1 cellular context compared by ENCODE assay signal in genomic region chr17:27088767-27089078, GRCh38.
TF ChIP-seq lines count a peak whose summit lies in the region.

No MANE protein-coding gene starts in this region.

TF ChIP-seq in K562, 482 proteins besides CTCF, POLR2A, EP300 and RAD21 (continued from another document):
- TF ChIP-seq THRAP3 (IDR thresholded peaks at IDR 0.05; ENCODE audit: borderline replicate concordance) (0 out of 2 replicates have a peak, but pooled peaks have one; percentile 46), ZNF644 (tag; IDR thresholded peaks at IDR 0.05; ENCODE audit: low read depth) (no peak), CBFA2T3 (IDR thresholded peaks at IDR 0.05) (no peak), HLTF (IDR thresholded peaks at IDR 0.05) (peak; percentile 26; the same call in 1 of the 2 replicates), ZEB2 (IDR thresholded peaks at IDR 0.05) (0 out of 2 replicates have a peak, but pooled peaks have one; percentile 17), NFRKB (IDR thresholded peaks at IDR 0.05; ENCODE audit: low read depth) (peak; percentile 42; the same call in 1 of the 2 replicates), VEZF1 (CRISPR knock-in tag; IDR thresholded peaks at IDR 0.05) (peak; percentile 49; the same call in 1 of the 2 replicates), CGGBP1 (CRISPR knock-in tag; IDR thresholded peaks at IDR 0.05) (peak; percentile 83), ZFPM2 (CRISPR knock-in tag; IDR thresholded peaks at IDR 0.05) (no peak), ZNF583 (CRISPR knock-in tag; IDR thresholded peaks at IDR 0.05) (no peak), CLOCK (CRISPR knock-in tag; IDR thresholded peaks at IDR 0.05; ENCODE audit: borderline replicate concordance) (no peak), ZNF280A (IDR thresholded peaks at IDR 0.05; ENCODE audit: low read depth, partially characterized antibody) (no peak), RBBP5 (IDR thresholded peaks at IDR 0.05; ENCODE audit: borderline replicate concordance, insufficient read depth, low read length, poor library complexity, severe bottlenecking) (no peak), BCL6 (CRISPR knock-in tag; IDR thresholded peaks at IDR 0.05) (no peak), ZBTB34 (CRISPR knock-in tag; IDR thresholded peaks at IDR 0.05) (no peak), ZNF707 (CRISPR knock-in tag; conservative IDR thresholded peaks at IDR 0.05) (no peak), TEAD1 (CRISPR knock-in tag; IDR thresholded peaks at IDR 0.05) (0 out of 4 replicates have a peak, but pooled peaks of 1 of the 2 experiments have one; percentile 28), U2AF1 (optimal IDR thresholded peaks at IDR 0.05; ENCODE audit: low read depth, low read length) (no peak), CBFA2T2 (conservative IDR thresholded peaks at IDR 0.05) (no peak)
- TF ChIP-seq, protein P1, sequence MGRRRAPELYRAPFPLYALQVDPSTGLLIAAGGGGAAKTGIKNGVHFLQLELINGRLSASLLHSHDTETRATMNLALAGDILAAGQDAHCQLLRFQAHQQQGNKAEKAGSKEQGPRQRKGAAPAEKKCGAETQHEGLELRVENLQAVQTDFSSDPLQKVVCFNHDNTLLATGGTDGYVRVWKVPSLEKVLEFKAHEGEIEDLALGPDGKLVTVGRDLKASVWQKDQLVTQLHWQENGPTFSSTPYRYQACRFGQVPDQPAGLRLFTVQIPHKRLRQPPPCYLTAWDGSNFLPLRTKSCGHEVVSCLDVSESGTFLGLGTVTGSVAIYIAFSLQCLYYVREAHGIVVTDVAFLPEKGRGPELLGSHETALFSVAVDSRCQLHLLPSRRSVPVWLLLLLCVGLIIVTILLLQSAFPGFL (CRISPR knock-in tag; IDR thresholded peaks at IDR 0.05) = no peak
- TF ChIP-seq, protein P2, sequence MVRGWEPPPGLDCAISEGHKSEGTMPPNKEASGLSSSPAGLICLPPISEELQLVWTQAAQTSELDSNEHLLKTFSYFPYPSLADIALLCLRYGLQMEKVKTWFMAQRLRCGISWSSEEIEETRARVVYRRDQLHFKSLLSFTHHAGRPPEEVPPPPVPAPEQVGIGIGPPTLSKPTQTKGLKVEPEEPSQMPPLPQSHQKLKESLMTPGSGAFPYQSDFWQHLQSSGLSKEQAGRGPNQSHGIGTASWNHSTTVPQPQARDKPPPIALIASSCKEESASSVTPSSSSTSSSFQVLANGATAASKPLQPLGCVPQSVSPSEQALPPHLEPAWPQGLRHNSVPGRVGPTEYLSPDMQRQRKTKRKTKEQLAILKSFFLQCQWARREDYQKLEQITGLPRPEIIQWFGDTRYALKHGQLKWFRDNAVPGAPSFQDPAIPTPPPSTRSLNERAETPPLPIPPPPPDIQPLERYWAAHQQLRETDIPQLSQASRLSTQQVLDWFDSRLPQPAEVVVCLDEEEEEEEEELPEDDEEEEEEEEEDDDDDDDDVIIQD (CRISPR knock-in tag; IDR thresholded peaks at IDR 0.05) = no peak
- TF ChIP-seq, protein P3, sequence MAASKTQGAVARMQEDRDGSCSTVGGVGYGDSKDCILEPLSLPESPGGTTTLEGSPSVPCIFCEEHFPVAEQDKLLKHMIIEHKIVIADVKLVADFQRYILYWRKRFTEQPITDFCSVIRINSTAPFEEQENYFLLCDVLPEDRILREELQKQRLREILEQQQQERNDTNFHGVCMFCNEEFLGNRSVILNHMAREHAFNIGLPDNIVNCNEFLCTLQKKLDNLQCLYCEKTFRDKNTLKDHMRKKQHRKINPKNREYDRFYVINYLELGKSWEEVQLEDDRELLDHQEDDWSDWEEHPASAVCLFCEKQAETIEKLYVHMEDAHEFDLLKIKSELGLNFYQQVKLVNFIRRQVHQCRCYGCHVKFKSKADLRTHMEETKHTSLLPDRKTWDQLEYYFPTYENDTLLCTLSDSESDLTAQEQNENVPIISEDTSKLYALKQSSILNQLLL (CRISPR knock-in tag; IDR thresholded peaks at IDR 0.05; ENCODE audit: borderline replicate concordance) = no peak
- TF ChIP-seq, protein P4, sequence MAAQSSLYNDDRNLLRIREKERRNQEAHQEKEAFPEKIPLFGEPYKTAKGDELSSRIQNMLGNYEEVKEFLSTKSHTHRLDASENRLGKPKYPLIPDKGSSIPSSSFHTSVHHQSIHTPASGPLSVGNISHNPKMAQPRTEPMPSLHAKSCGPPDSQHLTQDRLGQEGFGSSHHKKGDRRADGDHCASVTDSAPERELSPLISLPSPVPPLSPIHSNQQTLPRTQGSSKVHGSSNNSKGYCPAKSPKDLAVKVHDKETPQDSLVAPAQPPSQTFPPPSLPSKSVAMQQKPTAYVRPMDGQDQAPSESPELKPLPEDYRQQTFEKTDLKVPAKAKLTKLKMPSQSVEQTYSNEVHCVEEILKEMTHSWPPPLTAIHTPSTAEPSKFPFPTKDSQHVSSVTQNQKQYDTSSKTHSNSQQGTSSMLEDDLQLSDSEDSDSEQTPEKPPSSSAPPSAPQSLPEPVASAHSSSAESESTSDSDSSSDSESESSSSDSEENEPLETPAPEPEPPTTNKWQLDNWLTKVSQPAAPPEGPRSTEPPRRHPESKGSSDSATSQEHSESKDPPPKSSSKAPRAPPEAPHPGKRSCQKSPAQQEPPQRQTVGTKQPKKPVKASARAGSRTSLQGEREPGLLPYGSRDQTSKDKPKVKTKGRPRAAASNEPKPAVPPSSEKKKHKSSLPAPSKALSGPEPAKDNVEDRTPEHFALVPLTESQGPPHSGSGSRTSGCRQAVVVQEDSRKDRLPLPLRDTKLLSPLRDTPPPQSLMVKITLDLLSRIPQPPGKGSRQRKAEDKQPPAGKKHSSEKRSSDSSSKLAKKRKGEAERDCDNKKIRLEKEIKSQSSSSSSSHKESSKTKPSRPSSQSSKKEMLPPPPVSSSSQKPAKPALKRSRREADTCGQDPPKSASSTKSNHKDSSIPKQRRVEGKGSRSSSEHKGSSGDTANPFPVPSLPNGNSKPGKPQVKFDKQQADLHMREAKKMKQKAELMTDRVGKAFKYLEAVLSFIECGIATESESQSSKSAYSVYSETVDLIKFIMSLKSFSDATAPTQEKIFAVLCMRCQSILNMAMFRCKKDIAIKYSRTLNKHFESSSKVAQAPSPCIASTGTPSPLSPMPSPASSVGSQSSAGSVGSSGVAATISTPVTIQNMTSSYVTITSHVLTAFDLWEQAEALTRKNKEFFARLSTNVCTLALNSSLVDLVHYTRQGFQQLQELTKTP (IDR thresholded peaks at IDR 0.05; ENCODE audit: low read depth in 1 of 2, partially characterized antibody in 2 of 2) = peak in 1 of 2 experiments; percentile 24
